In genomic region chr16:52489894-52490293, GRCh38 we compare ENCODE assay signal across 28 cellular contexts. TPM values are rescaled to one million over a fixed set of nuclear protein-coding genes. Genes with fewer than 3 reads are reported as not detected.
"Had no signal": no experiment of that assay in that cellular context is flagged by ENCODE, and none has a peak within 500 bp of the region (broad histone marks: within the 10 kb centered on the region; RNA-seq: fewer than 3 reads in every experiment).

No MANE protein-coding gene starts in this region.

- H3K9ac ChIP-seq: neural progenitor cell, parathyroid adenoma had no signal

- DNase-seq: natural killer cell; occipital lobe; ovary; posterior cingulate gyrus; psoas muscle; right cardiac atrium; spleen; stimulated activated CD4-positive, alpha-beta T cell treated with anti-CD3 and anti-CD28 coated beads, Interleukin-12 subunit alpha, Interleukin-12 subunit beta, amount 100 ng/mL, for 4 hours; stimulated activated CD4-positive, alpha-beta T cell treated with anti-CD3 and anti-CD28 coated beads, Interleukin-1b, Interleukin-23, amount 100 ng/mL, for 48 hours; stimulated activated CD4-positive, alpha-beta T cell treated with anti-CD3 and anti-CD28 coated beads, Interleukin-4, amount 100 ng/mL, for 1 hour; stimulated activated CD4-positive, alpha-beta T cell treated with anti-CD3 and anti-CD28 coated beads, Interleukin-4, amount 100 ng/mL, for 4 hours; stimulated activated CD8-positive, alpha-beta memory T cell treated with anti-CD3 and anti-CD28 coated beads, Interleukin-4, amount 100 ng/mL, for 48 hours; stimulated activated naive CD4-positive, alpha-beta T cell; stimulated activated naive CD8-positive, alpha-beta T cell treated with anti-CD3 and anti-CD28 coated beads, Interleukin-15, amount 100 ng/mL, for 72 hours; stimulated activated naive CD8-positive, alpha-beta T cell treated with anti-CD3 and anti-CD28 coated beads, Interleukin-15, Interleukin-2, amounts not matched to agents 100 U/mL and 50 U/mL, for 24 hours; substantia nigra; testis; tibial artery; transverse colon; upper lobe of right lung had no signal

- H3K9me3 ChIP-seq: ovary, psoas muscle, spleen, suprapubic skin, testis, tibial artery, transverse colon, upper lobe of right lung, vagina had no signal

- H3K27me3 ChIP-seq: neural progenitor cell, ovary, spleen, suprapubic skin, testis, tibial artery, transverse colon, upper lobe of right lung, vagina had no signal

- H3K4me3 ChIP-seq: neural progenitor cell, ovary, psoas muscle, skin epidermis, smooth muscle cell, spleen, suprapubic skin, testis, tibial artery, transverse colon, upper lobe of right lung, vagina had no signal

- H3K27ac ChIP-seq: neural progenitor cell, ovary, parathyroid adenoma, psoas muscle, skin epidermis, spleen, suprapubic skin, testis, tibial artery, upper lobe of right lung, vagina had no signal

- H3K36me3 ChIP-seq: neural progenitor cell, ovary, spleen, suprapubic skin, tibial artery, transverse colon, upper lobe of right lung, vagina had no signal

- H3K4me1 ChIP-seq: parathyroid adenoma, psoas muscle, spleen, suprapubic skin, testis, tibial artery, upper lobe of right lung, vagina had no signal

- ATAC-seq: natural killer cell; psoas muscle; right cardiac atrium; sciatic nerve; stimulated activated naive CD8-positive, alpha-beta T cell treated with anti-CD3 and anti-CD28 coated beads, Interleukin-15, amount 100 ng/mL, for 72 hours; stimulated activated naive CD8-positive, alpha-beta T cell treated with anti-CD3 and anti-CD28 coated beads, Interleukin-15, Interleukin-2, amounts not matched to agents 100 U/mL and 50 U/mL, for 24 hours; upper lobe of right lung had no signal

RNA-seq across cellular contexts. Expression of gene TOX3, which starts 57.0 kb away (rescaled TPM):
- total RNA-seq: natural killer cell, osteoblast, psoas muscle, right cardiac atrium, spleen had no signal
